ENCODE assay signal across 10 cellular contexts in genomic region chr16:88837806-88838205, GRCh38. TPM values are rescaled to one million over a fixed set of nuclear protein-coding genes. Genes with fewer than 3 reads are reported as not detected.
"Had no signal": no experiment of that assay in that cellular context is flagged by ENCODE, and none has a peak within 500 bp of the region (broad histone marks: within the 10 kb centered on the region; RNA-seq: fewer than 3 reads in every experiment).

No MANE protein-coding gene starts in this region.

- DNase-seq: GM23248, GOT3, H9, HCEC 1CT, HFFc6 had no signal

- H3K36me3 ChIP-seq: HAP-1 had no signal

- H3K4me1 ChIP-seq: HAP-1 had no signal

- H3K27ac ChIP-seq: GM23248 had no signal

- FAIRE-seq: H1, H54 had no signal

- H3K4me3 ChIP-seq: GM23248, GM23338, HAP-1 had no signal

- H3K9me3 ChIP-seq: HAP-1 had no signal

- H3K9ac ChIP-seq: GM23248 had no signal

- ATAC-seq: GM23338, HCT116 had no signal

- H3K4me2 ChIP-seq: GM23338 had no signal

RNA-seq across cellular contexts. Expression of gene PABPN1L, which starts 28.7 kb away (rescaled TPM):
- polyA plus RNA-seq: GM23248, GM23338, H1 had no signal
